12 cellular contexts compared by ENCODE assay signal in the genomic region with DNA sequence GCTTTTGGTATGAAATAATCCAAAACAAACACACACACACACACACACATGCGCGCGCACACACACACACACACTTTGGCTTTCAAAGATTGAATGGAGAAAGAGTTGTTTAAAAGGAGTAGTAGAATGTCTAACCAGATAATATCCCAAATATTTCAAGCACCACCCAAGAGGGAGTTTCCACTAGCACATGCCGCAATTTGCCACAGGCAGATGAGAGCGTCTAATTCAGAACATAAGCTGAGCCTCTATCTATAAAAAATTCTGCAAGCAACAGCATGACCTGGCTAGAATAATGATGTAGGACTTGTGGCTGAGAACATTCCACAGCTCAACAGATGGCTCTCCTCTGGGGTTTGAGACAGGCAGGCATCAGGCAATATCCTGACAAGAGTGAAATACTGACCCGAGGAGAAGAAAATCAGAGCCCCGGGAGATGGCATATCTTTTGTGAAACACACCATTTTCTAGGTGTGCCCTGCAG.
DNase-seq lines count a peak whose midpoint lies in the region; ATAC-seq, FAIRE-seq and TF ChIP-seq lines count a peak whose summit lies in the region.
"Had no signal": no experiment of that assay in that cellular context is flagged by ENCODE, and none has a peak within 500 bp of the region (broad histone marks: within the 10 kb centered on the region; RNA-seq: fewer than 3 reads in every experiment).

No MANE protein-coding gene starts in this region.

- H3K4me1 ChIP-seq in vagina: peaks cover 26% of the 10 kb centered on the region

- H3K9me3 ChIP-seq in vagina: no peaks in the 10 kb centered on the region

- DNase-seq in NCI-H2171 treated with DMSO at 0.1 percent for 48 hours (lab: John Stamatoyannopoulos, UW) (peak; percentile 51), NCI-H2171 (lab: John Stamatoyannopoulos, UW) (no peak), epidermal melanocyte (ENCODE audit: insufficient read length, low spot score) (peak; percentile 43), left kidney (ENCODE audit: low read depth, low spot score) (peak; percentile 44), vagina (ENCODE audit: extremely low spot score in 2 of 2) (peak in 1 of 2 donors; percentile 91), LoVo (ENCODE audit: low spot score) (no peak), frontal cortex (ENCODE audit: low spot score in 2 of 2) (no peak)
- DNase-seq: activated effector memory CD4-positive, alpha-beta T cell treated with Interleukin-2 at 50 U/mL for 16 hours; natural killer cell; NK-92 treated with Interleukin-12 subunit alpha and Interleukin-12 subunit beta, amount 100 ng/mL, for 24 hours had no signal

- no peaks in the 10 kb centered on the region for H3K36me3 ChIP-seq in vagina

- no peak for ATAC-seq in activated CD4-positive, CD25-positive, alpha-beta regulatory T cell treated with anti-CD3 and anti-CD28 coated beads, Interleukin-2, amount 50 U/mL, for 24 hours
- ATAC-seq: natural killer cell had no signal

- no peak for FAIRE-seq in frontal cortex (lab: Jason Lieb, UNC)

- no peaks in the 10 kb centered on the region for H3K27me3 ChIP-seq in vagina

- H3K27ac ChIP-seq in vagina: peak overlapping the region; percentile 65
- H3K27ac ChIP-seq: 22Rv1 had no signal

- H3K4me3 ChIP-seq in vagina: no peak overlapping the region

- intact Hi-C loops in vagina (cut with DNase I): no loop called here

- no peak for TF ChIP-seq CTCF in vagina (IDR thresholded peaks at IDR 0.05)

- no peak for TF ChIP-seq POLR2A in vagina (IDR thresholded peaks at IDR 0.05)

Comparison
In these comparisons a context has a peak if more than half of its experiments do, and no peak if none do; other contexts are left out.
1. DNase-seq: peak in NCI-H2171 treated with DMSO at 0.1 percent for 48 hours (single experiment), epidermal melanocyte (single experiment) and left kidney (single experiment); none in NCI-H2171 (single experiment), LoVo (single experiment) and frontal cortex (0 of 2).